13 cellular contexts compared by ENCODE assay signal in the genomic region with DNA sequence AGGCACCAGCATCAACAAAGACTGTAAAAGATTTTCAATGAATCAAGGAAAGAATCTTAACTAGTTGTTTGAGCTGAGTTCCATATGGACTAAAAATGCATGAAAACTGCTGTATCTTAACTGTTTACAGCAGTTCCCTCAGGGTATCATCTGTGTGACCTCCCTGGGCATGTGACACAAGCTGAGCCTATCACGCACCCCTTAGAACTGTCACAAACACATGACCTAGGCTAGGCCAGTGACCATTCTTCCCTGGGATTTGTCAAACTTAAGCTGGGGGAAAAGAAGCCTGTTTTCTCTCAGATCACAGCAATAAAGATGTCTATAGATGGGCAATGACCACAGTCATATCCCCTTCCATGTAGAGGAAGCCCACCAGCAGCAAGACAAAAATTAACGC.
"Had no signal": no experiment of that assay in that cellular context is flagged by ENCODE, and none has a peak within 500 bp of the region (broad histone marks: within the 10 kb centered on the region; RNA-seq: fewer than 3 reads in every experiment).

No MANE protein-coding gene starts in this region.

- H3K36me3 ChIP-seq: esophagus muscularis mucosa, upper lobe of right lung had no signal

- ATAC-seq: activated CD8-positive, alpha-beta T cell treated with anti-CD3 and anti-CD28 coated beads for 36 hours; activated naive CD4-positive, alpha-beta T cell treated with anti-CD3 and anti-CD28 coated beads, Interleukin-2, amount 50 U/mL, for 72 hours; activated T-cell treated with anti-CD3 and anti-CD28 coated beads, Interleukin-2, amount 50 U/mL, for 4 hours; psoas muscle; sciatic nerve; stimulated activated naive CD8-positive, alpha-beta T cell treated with anti-CD3 and anti-CD28 coated beads, Interleukin-15, amount 100 ng/mL, for 72 hours; upper lobe of right lung had no signal

- H3K9me3 ChIP-seq: esophagus muscularis mucosa, psoas muscle, upper lobe of right lung had no signal

- H3K27me3 ChIP-seq: esophagus muscularis mucosa, upper lobe of right lung had no signal

- H3K9me3 Mint-ChIP-seq: activated CD8-positive, alpha-beta T cell treated with anti-CD3 and anti-CD28 coated beads for 36 hours; activated naive CD4-positive, alpha-beta T cell treated with anti-CD3 and anti-CD28 coated beads, Interleukin-2, amount 50 U/mL, for 72 hours; activated T-cell treated with anti-CD3 and anti-CD28 coated beads, Interleukin-2, amount 50 U/mL, for 4 hours; stimulated activated naive CD8-positive, alpha-beta T cell treated with anti-CD3 and anti-CD28 coated beads, Interleukin-15, amount 100 ng/mL, for 72 hours had no signal

- H3K27ac Mint-ChIP-seq: activated CD8-positive, alpha-beta T cell treated with anti-CD3 and anti-CD28 coated beads for 36 hours; activated naive CD4-positive, alpha-beta T cell treated with anti-CD3 and anti-CD28 coated beads, Interleukin-2, amount 50 U/mL, for 72 hours; stimulated activated naive CD8-positive, alpha-beta T cell treated with anti-CD3 and anti-CD28 coated beads, Interleukin-15, amount 100 ng/mL, for 72 hours had no signal

- H3K4me3 ChIP-seq: esophagus muscularis mucosa, psoas muscle, upper lobe of right lung had no signal

- H3K4me1 ChIP-seq: esophagus muscularis mucosa, psoas muscle, upper lobe of right lung had no signal

- H3K4me3 Mint-ChIP-seq: activated CD8-positive, alpha-beta T cell treated with anti-CD3 and anti-CD28 coated beads for 36 hours; activated T-cell treated with anti-CD3 and anti-CD28 coated beads, Interleukin-2, amount 50 U/mL, for 4 hours; stimulated activated naive CD8-positive, alpha-beta T cell treated with anti-CD3 and anti-CD28 coated beads, Interleukin-15, amount 100 ng/mL, for 72 hours had no signal

- H3K27me3 Mint-ChIP-seq: activated CD8-positive, alpha-beta T cell treated with anti-CD3 and anti-CD28 coated beads for 36 hours had no signal

- H3K36me3 Mint-ChIP-seq: activated naive CD4-positive, alpha-beta T cell treated with anti-CD3 and anti-CD28 coated beads, Interleukin-2, amount 50 U/mL, for 72 hours had no signal

- H3K27ac ChIP-seq: esophagus muscularis mucosa, psoas muscle, upper lobe of right lung, VCaP had no signal

- H3K4me1 Mint-ChIP-seq: stimulated activated naive CD8-positive, alpha-beta T cell treated with anti-CD3 and anti-CD28 coated beads, Interleukin-15, amount 100 ng/mL, for 72 hours had no signal

- DNase-seq: activated CD4-positive, alpha-beta T cell treated with anti-CD3 and anti-CD28 coated beads for 4 hours; activated CD8-positive, alpha-beta T cell treated with anti-CD3 and anti-CD28 coated beads for 36 hours; activated effector memory CD4-positive, alpha-beta T cell treated with anti-CD3 and anti-CD28 coated beads, Interleukin-2, amount 50 U/mL, for 16 hours; activated T-cell treated with anti-CD3 and anti-CD28 coated beads, Interleukin-2, amount 50 U/mL, for 4 hours; hippocampal formation; psoas muscle; stimulated activated CD4-positive, alpha-beta T cell treated with anti-CD3 and anti-CD28 coated beads, Interleukin-1b, Interleukin-23, amount 100 ng/mL, for 48 hours; stimulated activated naive CD8-positive, alpha-beta T cell treated with anti-CD3 and anti-CD28 coated beads, Interleukin-15, amount 100 ng/mL, for 72 hours; upper lobe of right lung had no signal
